1 cellular context compared by ENCODE assay signal in genomic region chr15:70763120-70763949, GRCh38.
TF ChIP-seq lines count a peak whose summit lies in the region.

Gene UACA (minus strand): TSS chr15:70763558. CDS start chr15:70763407, 151 bp downstream.

TF ChIP-seq in HEK293, 187 proteins besides CTCF, POLR2A, EP300 and RAD21 (continued from another document and continues in another):
- TF ChIP-seq PRDM2 (tag by site-specific recombination; IDR thresholded peaks at IDR 0.05; ENCODE audit: borderline replicate concordance) (no peak), ZNF837 (tag by site-specific recombination; IDR thresholded peaks at IDR 0.05) (peak; percentile 78; the same call in 1 of the 2 replicates), ZNF488 (tag by site-specific recombination; IDR thresholded peaks at IDR 0.05) (no peak), ZSCAN23 (tag by site-specific recombination; IDR thresholded peaks at IDR 0.05) (no peak), ZNF37A (tag by site-specific recombination; IDR thresholded peaks at IDR 0.05) (no peak), MEIS1 (CRISPR knock-in tag; IDR thresholded peaks at IDR 0.05; ENCODE audit: borderline replicate concordance) (no peak; the same call in 1 of the 2 replicates), ZSCAN30 (tag by site-specific recombination; IDR thresholded peaks at IDR 0.05) (peak; percentile 87), ZEB2 (tag by site-specific recombination; IDR thresholded peaks at IDR 0.05) (peak; percentile 97), ZNF214 (tag by site-specific recombination; IDR thresholded peaks at IDR 0.05; ENCODE audit: borderline replicate concordance) (no peak), ZNF521 (tag by site-specific recombination; IDR thresholded peaks at IDR 0.05) (no peak), ZNF114 (tag by site-specific recombination; IDR thresholded peaks at IDR 0.05) (no peak), ZNF416 (tag by site-specific recombination; IDR thresholded peaks at IDR 0.05) (no peak), ZBTB48 (tag by site-specific recombination; IDR thresholded peaks at IDR 0.05) (no peak), ZNF19 (tag by site-specific recombination; IDR thresholded peaks at IDR 0.05; ENCODE audit: low read depth) (no peak), ZNF433 (tag by site-specific recombination; IDR thresholded peaks at IDR 0.05; ENCODE audit: low read depth) (no peak), YY1 (tag by site-specific recombination; IDR thresholded peaks at IDR 0.05) (0 out of 2 replicates have a peak, but pooled peaks have one; percentile 32), ZNF174 (tag by site-specific recombination; IDR thresholded peaks at IDR 0.05) (no peak), ZNF140 (tag by site-specific recombination; IDR thresholded peaks at IDR 0.05) (no peak), FEZF1 (tag by site-specific recombination; IDR thresholded peaks at IDR 0.05) (no peak), GLIS1 (tag by site-specific recombination; IDR thresholded peaks at IDR 0.05) (peak; percentile 69), PRDM1 (tag by site-specific recombination; IDR thresholded peaks at IDR 0.05) (no peak; the same call in 1 of the 2 replicates), ZNF223 (tag by site-specific recombination; IDR thresholded peaks at IDR 0.05) (0 out of 2 replicates have a peak, but pooled peaks have one; percentile 13), ZNF394 (tag by site-specific recombination; IDR thresholded peaks at IDR 0.05; ENCODE audit: borderline replicate concordance) (peak; percentile 25), ZNF202 (tag by site-specific recombination; IDR thresholded peaks at IDR 0.05; ENCODE audit: borderline replicate concordance) (no peak), YY2 (tag by site-specific recombination; IDR thresholded peaks at IDR 0.05) (no peak), WT1 (tag by site-specific recombination; IDR thresholded peaks at IDR 0.05) (no peak), ZNF624 (tag by site-specific recombination; IDR thresholded peaks at IDR 0.05) (no peak), ZNF391 (tag by site-specific recombination; IDR thresholded peaks at IDR 0.05; ENCODE audit: borderline replicate concordance, low read depth) (no peak), BCL11A (tag by site-specific recombination; IDR thresholded peaks at IDR 0.05; ENCODE audit: low read depth) (no peak), KLF7 (tag by site-specific recombination; IDR thresholded peaks at IDR 0.05; ENCODE audit: borderline replicate concordance) (peak; percentile 66; the same call in 1 of the 2 replicates), ZBTB21 (tag by site-specific recombination; IDR thresholded peaks at IDR 0.05) (no peak), ZNF747 (tag by site-specific recombination; IDR thresholded peaks at IDR 0.05) (no peak), GLIS2 (tag by site-specific recombination; IDR thresholded peaks at IDR 0.05) (peak; percentile 90), ZBTB1 (tag by site-specific recombination; IDR thresholded peaks at IDR 0.05) (no peak), ZNF660 (tag by site-specific recombination; IDR thresholded peaks at IDR 0.05) (peak; percentile 92), ZNF555 (tag by site-specific recombination; conservative IDR thresholded peaks at IDR 0.05) (no peak), ZFP3 (tag by site-specific recombination; IDR thresholded peaks at IDR 0.05; ENCODE audit: low read depth) (no peak), ZNF266 (tag by site-specific recombination; IDR thresholded peaks at IDR 0.05; ENCODE audit: low read depth) (no peak), ZSCAN5A (tag by site-specific recombination; IDR thresholded peaks at IDR 0.05) (no peak), KLF10 (tag by site-specific recombination; IDR thresholded peaks at IDR 0.05) (peak; percentile 99), ZNF629 (tag by site-specific recombination; IDR thresholded peaks at IDR 0.05) (no peak; the same call in none of the 2 replicates), ZNF2 (tag by site-specific recombination; IDR thresholded peaks at IDR 0.05) (0 out of 2 replicates have a peak, but pooled peaks have one; percentile 25), HOXA7 (CRISPR knock-in tag; IDR thresholded peaks at IDR 0.05; ENCODE audit: borderline replicate concordance) (no peak), ZNF561 (tag by site-specific recombination; IDR thresholded peaks at IDR 0.05; ENCODE audit: borderline replicate concordance) (peak; percentile 90), ZNF350 (tag by site-specific recombination; IDR thresholded peaks at IDR 0.05) (no peak)
- TF ChIP-seq, protein P1, sequence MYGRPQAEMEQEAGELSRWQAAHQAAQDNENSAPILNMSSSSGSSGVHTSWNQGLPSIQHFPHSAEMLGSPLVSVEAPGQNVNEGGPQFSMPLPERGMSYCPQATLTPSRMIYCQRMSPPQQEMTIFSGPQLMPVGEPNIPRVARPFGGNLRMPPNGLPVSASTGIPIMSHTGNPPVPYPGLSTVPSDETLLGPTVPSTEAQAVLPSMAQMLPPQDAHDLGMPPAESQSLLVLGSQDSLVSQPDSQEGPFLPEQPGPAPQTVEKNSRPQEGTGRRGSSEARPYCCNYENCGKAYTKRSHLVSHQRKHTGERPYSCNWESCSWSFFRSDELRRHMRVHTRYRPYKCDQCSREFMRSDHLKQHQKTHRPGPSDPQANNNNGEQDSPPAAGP (tag by site-specific recombination; IDR thresholded peaks at IDR 0.05): 0 out of 2 replicates have a peak, but pooled peaks have one; percentile 15
- TF ChIP-seq, protein P2, sequence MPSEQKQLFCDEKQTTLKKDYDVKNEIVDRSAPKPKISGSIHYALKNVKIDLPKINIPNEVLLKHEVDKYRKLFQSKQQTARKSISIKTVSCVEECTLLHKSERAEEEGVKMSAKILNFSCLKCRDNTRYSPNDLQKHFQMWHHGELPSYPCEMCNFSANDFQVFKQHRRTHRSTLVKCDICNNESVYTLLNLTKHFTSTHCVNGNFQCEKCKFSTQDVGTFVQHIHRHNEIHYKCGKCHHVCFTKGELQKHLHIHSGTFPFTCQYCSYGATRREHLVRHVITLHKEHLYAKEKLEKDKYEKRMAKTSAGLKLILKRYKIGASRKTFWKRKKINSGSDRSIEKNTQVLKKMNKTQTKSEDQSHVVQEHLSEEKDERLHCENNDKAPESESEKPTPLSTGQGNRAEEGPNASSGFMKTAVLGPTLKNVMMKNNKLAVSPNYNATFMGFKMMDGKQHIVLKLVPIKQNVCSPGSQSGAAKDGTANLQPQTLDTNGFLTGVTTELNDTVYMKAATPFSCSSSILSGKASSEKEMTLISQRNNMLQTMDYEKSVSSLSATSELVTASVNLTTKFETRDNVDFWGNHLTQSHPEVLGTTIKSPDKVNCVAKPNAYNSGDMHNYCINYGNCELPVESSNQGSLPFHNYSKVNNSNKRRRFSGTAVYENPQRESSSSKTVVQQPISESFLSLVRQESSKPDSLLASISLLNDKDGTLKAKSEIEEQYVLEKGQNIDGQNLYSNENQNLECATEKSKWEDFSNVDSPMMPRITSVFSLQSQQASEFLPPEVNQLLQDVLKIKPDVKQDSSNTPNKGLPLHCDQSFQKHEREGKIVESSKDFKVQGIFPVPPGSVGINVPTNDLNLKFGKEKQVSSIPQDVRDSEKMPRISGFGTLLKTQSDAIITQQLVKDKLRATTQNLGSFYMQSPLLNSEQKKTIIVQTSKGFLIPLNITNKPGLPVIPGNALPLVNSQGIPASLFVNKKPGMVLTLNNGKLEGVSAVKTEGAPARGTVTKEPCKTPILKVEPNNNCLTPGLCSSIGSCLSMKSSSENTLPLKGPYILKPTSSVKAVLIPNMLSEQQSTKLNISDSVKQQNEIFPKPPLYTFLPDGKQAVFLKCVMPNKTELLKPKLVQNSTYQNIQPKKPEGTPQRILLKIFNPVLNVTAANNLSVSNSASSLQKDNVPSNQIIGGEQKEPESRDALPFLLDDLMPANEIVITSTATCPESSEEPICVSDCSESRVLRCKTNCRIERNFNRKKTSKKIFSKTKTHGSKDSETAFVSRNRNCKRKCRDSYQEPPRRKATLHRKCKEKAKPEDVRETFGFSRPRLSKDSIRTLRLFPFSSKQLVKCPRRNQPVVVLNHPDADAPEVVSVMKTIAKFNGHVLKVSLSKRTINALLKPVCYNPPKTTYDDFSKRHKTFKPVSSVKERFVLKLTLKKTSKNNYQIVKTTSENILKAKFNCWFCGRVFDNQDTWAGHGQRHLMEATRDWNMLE (tag by site-specific recombination; conservative IDR thresholded peaks at IDR 0.05; ENCODE audit: low read depth): no peak
- TF ChIP-seq, protein P3, sequence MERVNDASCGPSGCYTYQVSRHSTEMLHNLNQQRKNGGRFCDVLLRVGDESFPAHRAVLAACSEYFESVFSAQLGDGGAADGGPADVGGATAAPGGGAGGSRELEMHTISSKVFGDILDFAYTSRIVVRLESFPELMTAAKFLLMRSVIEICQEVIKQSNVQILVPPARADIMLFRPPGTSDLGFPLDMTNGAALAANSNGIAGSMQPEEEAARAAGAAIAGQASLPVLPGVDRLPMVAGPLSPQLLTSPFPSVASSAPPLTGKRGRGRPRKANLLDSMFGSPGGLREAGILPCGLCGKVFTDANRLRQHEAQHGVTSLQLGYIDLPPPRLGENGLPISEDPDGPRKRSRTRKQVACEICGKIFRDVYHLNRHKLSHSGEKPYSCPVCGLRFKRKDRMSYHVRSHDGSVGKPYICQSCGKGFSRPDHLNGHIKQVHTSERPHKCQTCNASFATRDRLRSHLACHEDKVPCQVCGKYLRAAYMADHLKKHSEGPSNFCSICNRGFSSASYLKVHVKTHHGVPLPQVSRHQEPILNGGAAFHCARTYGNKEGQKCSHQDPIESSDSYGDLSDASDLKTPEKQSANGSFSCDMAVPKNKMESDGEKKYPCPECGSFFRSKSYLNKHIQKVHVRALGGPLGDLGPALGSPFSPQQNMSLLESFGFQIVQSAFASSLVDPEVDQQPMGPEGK (tag by site-specific recombination; IDR thresholded peaks at IDR 0.05): peak; percentile 89
- TF ChIP-seq, protein P4, sequence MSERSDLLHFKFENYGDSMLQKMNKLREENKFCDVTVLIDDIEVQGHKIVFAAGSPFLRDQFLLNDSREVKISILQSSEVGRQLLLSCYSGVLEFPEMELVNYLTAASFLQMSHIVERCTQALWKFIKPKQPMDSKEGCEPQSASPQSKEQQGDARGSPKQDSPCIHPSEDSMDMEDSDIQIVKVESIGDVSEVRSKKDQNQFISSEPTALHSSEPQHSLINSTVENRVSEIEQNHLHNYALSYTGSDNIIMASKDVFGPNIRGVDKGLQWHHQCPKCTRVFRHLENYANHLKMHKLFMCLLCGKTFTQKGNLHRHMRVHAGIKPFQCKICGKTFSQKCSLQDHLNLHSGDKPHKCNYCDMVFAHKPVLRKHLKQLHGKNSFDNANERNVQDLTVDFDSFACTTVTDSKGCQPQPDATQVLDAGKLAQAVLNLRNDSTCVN (tag by site-specific recombination; optimal IDR thresholded peaks at IDR 0.05): peak; percentile 73
